ENCODE assay signal across 1 cellular context in genomic region chr3:123584988-123585937, GRCh38.
TF ChIP-seq lines count a peak whose summit lies in the region.

A gene with protein sequence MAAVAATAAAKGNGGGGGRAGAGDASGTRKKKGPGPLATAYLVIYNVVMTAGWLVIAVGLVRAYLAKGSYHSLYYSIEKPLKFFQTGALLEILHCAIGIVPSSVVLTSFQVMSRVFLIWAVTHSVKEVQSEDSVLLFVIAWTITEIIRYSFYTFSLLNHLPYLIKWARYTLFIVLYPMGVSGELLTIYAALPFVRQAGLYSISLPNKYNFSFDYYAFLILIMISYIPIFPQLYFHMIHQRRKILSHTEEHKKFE (minus strand): TSS chr3:123585053. CDS start chr3:123585027, 26 bp downstream.

TF ChIP-seq in K562, 482 proteins besides CTCF, POLR2A, EP300 and RAD21 (continued from another document and continues in another):
- TF ChIP-seq ZBTB40 (IDR thresholded peaks at IDR 0.05): no peak
- TF ChIP-seq ZBTB40 (CRISPR knock-in tag; IDR thresholded peaks at IDR 0.05): no peak
- no peak for TF ChIP-seq ZNF239 (CRISPR knock-in tag; IDR thresholded peaks at IDR 0.05)
- TF ChIP-seq UBTF (IDR thresholded peaks at IDR 0.05; ENCODE audit: borderline replicate concordance in 1 of 2, low read depth in 2 of 2, low read length in 2 of 2): peak; percentile 14 to 55; a peak in 2 of 4 replicates
- TF ChIP-seq, protein P1, sequence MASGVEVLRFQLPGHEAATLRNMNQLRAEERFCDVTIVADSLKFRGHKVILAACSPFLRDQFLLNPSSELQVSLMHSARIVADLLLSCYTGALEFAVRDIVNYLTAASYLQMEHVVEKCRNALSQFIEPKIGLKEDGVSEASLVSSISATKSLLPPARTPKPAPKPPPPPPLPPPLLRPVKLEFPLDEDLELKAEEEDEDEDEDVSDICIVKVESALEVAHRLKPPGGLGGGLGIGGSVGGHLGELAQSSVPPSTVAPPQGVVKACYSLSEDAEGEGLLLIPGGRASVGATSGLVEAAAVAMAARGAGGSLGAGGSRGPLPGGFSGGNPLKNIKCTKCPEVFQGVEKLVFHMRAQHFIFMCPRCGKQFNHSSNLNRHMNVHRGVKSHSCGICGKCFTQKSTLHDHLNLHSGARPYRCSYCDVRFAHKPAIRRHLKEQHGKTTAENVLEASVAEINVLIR (CRISPR knock-in tag; IDR thresholded peaks at IDR 0.05): no peak; the same call in 1 of the 2 replicates
- peak; percentile 42; the same call in 1 of the 2 replicates for TF ChIP-seq TRIM28 (IDR thresholded peaks at IDR 0.05)
- no peak for TF ChIP-seq SP2 (IDR thresholded peaks at IDR 0.05; ENCODE audit: extremely low read depth, low read depth, low read length, poor library complexity, severe bottlenecking)
- no peak for TF ChIP-seq ZNF696 (CRISPR knock-in tag; conservative IDR thresholded peaks at IDR 0.05)
- peak; percentile 79 for TF ChIP-seq ATF7 (IDR thresholded peaks at IDR 0.05)
- TF ChIP-seq FIP1L1 (IDR thresholded peaks at IDR 0.05; ENCODE audit: low read depth, low read length, poor library complexity, severe bottlenecking): no peak
- no peak for TF ChIP-seq ZNF316 (IDR thresholded peaks at IDR 0.05)
- TF ChIP-seq STAT5B (CRISPR knock-in tag; IDR thresholded peaks at IDR 0.05): no peak
- no peak for TF ChIP-seq ESRRB (CRISPR knock-in tag; IDR thresholded peaks at IDR 0.05; ENCODE audit: borderline replicate concordance)
- TF ChIP-seq MAX (CRISPR knock-in tag; IDR thresholded peaks at IDR 0.05): peak; percentile 72; the same call in 1 of the 2 replicates
- TF ChIP-seq ZEB2 (IDR thresholded peaks at IDR 0.05): no peak
- peak; percentile 90 for TF ChIP-seq ZNF644 (tag; IDR thresholded peaks at IDR 0.05; ENCODE audit: low read depth)
- TF ChIP-seq GABPB1 (CRISPR knock-in tag; IDR thresholded peaks at IDR 0.05): no peak; the same call in 1 of the 2 replicates
- TF ChIP-seq HOXB6 (CRISPR knock-in tag; IDR thresholded peaks at IDR 0.05; ENCODE audit: borderline replicate concordance): no peak
- TF ChIP-seq E2F5 (CRISPR knock-in tag; IDR thresholded peaks at IDR 0.05): no peak
- peak; percentile 52 for TF ChIP-seq SMAD4 (CRISPR knock-in tag; conservative IDR thresholded peaks at IDR 0.05)
- no peak for TF ChIP-seq CBX8 (IDR thresholded peaks at IDR 0.05; ENCODE audit: borderline replicate concordance, extremely low read depth, low read depth, low read length, poor library complexity, severe bottlenecking)
- TF ChIP-seq ZZZ3 (IDR thresholded peaks at IDR 0.05): no peak
- TF ChIP-seq, protein P2, sequence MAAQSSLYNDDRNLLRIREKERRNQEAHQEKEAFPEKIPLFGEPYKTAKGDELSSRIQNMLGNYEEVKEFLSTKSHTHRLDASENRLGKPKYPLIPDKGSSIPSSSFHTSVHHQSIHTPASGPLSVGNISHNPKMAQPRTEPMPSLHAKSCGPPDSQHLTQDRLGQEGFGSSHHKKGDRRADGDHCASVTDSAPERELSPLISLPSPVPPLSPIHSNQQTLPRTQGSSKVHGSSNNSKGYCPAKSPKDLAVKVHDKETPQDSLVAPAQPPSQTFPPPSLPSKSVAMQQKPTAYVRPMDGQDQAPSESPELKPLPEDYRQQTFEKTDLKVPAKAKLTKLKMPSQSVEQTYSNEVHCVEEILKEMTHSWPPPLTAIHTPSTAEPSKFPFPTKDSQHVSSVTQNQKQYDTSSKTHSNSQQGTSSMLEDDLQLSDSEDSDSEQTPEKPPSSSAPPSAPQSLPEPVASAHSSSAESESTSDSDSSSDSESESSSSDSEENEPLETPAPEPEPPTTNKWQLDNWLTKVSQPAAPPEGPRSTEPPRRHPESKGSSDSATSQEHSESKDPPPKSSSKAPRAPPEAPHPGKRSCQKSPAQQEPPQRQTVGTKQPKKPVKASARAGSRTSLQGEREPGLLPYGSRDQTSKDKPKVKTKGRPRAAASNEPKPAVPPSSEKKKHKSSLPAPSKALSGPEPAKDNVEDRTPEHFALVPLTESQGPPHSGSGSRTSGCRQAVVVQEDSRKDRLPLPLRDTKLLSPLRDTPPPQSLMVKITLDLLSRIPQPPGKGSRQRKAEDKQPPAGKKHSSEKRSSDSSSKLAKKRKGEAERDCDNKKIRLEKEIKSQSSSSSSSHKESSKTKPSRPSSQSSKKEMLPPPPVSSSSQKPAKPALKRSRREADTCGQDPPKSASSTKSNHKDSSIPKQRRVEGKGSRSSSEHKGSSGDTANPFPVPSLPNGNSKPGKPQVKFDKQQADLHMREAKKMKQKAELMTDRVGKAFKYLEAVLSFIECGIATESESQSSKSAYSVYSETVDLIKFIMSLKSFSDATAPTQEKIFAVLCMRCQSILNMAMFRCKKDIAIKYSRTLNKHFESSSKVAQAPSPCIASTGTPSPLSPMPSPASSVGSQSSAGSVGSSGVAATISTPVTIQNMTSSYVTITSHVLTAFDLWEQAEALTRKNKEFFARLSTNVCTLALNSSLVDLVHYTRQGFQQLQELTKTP (IDR thresholded peaks at IDR 0.05; ENCODE audit: low read depth in 1 of 2, partially characterized antibody in 2 of 2): peak in 1 of 2 experiments; percentile 90
- 0 out of 2 replicates have a peak, but pooled peaks have one; percentile 14 for TF ChIP-seq SMARCE1 (IDR thresholded peaks at IDR 0.05)
- peak; percentile 65 for TF ChIP-seq KDM5B (IDR thresholded peaks at IDR 0.05; ENCODE audit: insufficient replicate concordance, low read depth, low read length)
- no peak for TF ChIP-seq FOXJ2 (tag; IDR thresholded peaks at IDR 0.05)
- TF ChIP-seq ZC3H11A (IDR thresholded peaks at IDR 0.05; ENCODE audit: low read depth, low read length): no peak
- no peak for TF ChIP-seq NFYB (IDR thresholded peaks at IDR 0.05; ENCODE audit: extremely low read depth, insufficient read length)
- no peak for TF ChIP-seq ZNF785 (CRISPR knock-in tag; IDR thresholded peaks at IDR 0.05)
- TF ChIP-seq NR2C2 (CRISPR knock-in tag; IDR thresholded peaks at IDR 0.05): no peak
- peak; percentile 94 for TF ChIP-seq NR2C2 (tag; IDR thresholded peaks at IDR 0.05)
- TF ChIP-seq MLX (CRISPR knock-in tag; conservative IDR thresholded peaks at IDR 0.05): no peak
- TF ChIP-seq, protein P3, sequence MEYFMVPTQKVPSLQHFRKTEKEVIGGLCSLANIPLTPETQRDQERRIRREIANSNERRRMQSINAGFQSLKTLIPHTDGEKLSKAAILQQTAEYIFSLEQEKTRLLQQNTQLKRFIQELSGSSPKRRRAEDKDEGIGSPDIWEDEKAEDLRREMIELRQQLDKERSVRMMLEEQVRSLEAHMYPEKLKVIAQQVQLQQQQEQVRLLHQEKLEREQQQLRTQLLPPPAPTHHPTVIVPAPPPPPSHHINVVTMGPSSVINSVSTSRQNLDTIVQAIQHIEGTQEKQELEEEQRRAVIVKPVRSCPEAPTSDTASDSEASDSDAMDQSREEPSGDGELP (CRISPR knock-in tag; IDR thresholded peaks at IDR 0.05; ENCODE audit: borderline replicate concordance): peak; percentile 80; the same call in 1 of the 2 replicates
- no peak for TF ChIP-seq SLC30A9 (CRISPR knock-in tag; IDR thresholded peaks at IDR 0.05)
- no peak for TF ChIP-seq RBM15 (IDR thresholded peaks at IDR 0.05; ENCODE audit: insufficient read depth, low read length)
- no peak for TF ChIP-seq ZNF444 (CRISPR knock-in tag; IDR thresholded peaks at IDR 0.05)
- peak; percentile 90 for TF ChIP-seq ZNF766 (CRISPR knock-in tag; conservative IDR thresholded peaks at IDR 0.05)
- peak; percentile 51 to 54; a peak in 2 of 4 replicates for TF ChIP-seq SIX5 (IDR thresholded peaks at IDR 0.05; ENCODE audit: borderline replicate concordance in 1 of 2, insufficient read depth in 1 of 2, low read depth in 1 of 2, low read length in 2 of 2)
- TF ChIP-seq LEF1 (IDR thresholded peaks at IDR 0.05): no peak; the same call in 1 of the 2 replicates
- TF ChIP-seq ZNF133 (CRISPR knock-in tag; IDR thresholded peaks at IDR 0.05): no peak
- no peak for TF ChIP-seq USF1 (CRISPR knock-in tag; IDR thresholded peaks at IDR 0.05)
- no peak for TF ChIP-seq HDGF (IDR thresholded peaks at IDR 0.05)
